Comparison of ENCODE assay signal across 8 cellular contexts in the genomic region with DNA sequence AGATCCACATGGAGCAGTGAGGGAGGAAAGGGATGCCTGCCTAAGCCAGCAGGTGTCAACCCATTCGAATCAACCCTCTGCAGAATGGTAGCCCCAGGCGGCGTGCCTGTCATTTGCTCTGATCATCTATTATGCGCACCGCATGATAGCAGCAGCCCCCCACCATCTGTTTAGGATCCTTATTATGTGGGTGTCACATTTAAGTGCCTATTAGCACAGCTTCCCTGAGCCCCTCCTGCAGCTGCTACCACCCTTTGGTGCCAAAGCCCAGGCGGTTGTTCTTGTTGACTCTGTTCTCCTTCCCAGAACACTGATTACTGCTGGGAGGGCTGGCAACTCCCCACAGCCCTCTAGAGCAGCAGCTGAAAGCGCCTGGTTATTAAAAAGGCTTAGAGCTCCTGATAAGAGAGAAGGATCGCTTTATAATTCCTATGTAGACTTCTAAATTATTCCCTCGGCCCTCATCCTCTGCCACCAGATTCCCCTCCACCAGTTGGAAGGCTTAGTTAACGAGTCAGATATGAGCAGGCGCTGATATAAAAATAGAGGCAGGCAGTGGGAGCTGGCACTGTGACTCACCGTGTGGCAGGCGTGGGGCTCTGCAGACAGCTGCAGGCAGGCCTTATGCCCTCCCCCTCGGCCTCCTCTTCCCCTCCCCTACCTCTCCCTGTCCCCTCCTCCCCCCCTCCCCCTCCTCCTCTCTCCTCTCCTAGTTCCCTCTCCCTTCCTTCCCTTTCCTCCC. TPM values are rescaled to one million over a fixed set of nuclear protein-coding genes. Genes with fewer than 3 reads are reported as not detected.
DNase-seq lines count a peak whose midpoint lies in the region; ATAC-seq and TF ChIP-seq lines count a peak whose summit lies in the region.

No MANE protein-coding gene starts in this region.

- TF ChIP-seq POLR2A in NB4 (IDR thresholded peaks at IDR 0.05; ENCODE audit: extremely low read depth, insufficient read length), result no peak

- H3K4me3 ChIP-seq in NB4 (ENCODE audit: low read depth, low read length), result peak overlapping the region; percentile 44

- DNase-seq in EL, result peak; percentile 79
- DNase-seq in NB4 (ENCODE audit: low read depth), result peak; percentile 93
- DNase-seq in SK-N-DZ (ENCODE audit: low spot score), result peak; percentile 42
- peak; percentile 63 for DNase-seq in fibroblast of peridontal ligament (ENCODE audit: extremely low read depth)
- peak; percentile 89 for DNase-seq in occipital lobe (lab: John Stamatoyannopoulos, UW)
- DNase-seq in activated CD8-positive, alpha-beta memory T cell treated with anti-CD3 and anti-CD28 coated beads, Interleukin-2, amount 50 U/mL, for 4 hours, result no peak

- ATAC-seq in HG03571 (IDR thresholded peaks at IDR 0.05; ENCODE audit: unreplicated experiment) (no peak), HG03378 (IDR thresholded peaks at IDR 0.05; ENCODE audit: unreplicated experiment) (no peak)

- TF ChIP-seq CTCF in NB4 (IDR thresholded peaks at IDR 0.05; ENCODE audit: low read depth, low read length), result no peak

RNA-seq across cellular contexts. Expression of a gene that starts 23.0 kb away (rescaled TPM):
- polyA plus RNA-seq in SK-N-DZ (2014; cell fraction: cytosol; rRNA removed), result not detected in 2 replicates
- 0.32 and 1.6 TPM in 2 replicates for polyA plus RNA-seq in SK-N-DZ (2014; cell fraction: nucleus; rRNA removed)
- 1.7 TPM for total RNA-seq in occipital lobe
